In the genomic region with DNA sequence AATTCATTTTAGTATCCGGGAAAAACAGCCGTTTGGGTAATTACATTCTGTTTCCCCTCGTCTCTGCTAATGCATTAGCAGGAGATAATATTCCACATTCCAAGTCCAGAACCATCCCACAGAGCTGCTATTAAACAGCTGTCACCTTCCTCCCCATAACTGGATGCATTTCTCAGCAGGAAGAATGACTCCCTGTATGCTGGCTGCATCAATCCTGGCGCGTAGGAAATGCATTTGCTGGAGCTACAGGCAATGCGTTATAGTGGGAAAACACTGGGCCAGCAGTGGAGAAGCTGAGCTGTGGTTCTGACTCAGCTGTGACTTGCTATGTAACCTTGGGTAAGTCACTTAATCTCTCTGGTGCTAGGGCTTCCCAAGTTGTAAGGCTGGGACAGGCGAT, we compare ENCODE assay signal across 14 cellular contexts.
"Had no signal": no experiment of that assay in that cellular context is flagged by ENCODE, and none has a peak within 500 bp of the region (broad histone marks: within the 10 kb centered on the region; RNA-seq: fewer than 3 reads in every experiment).

No MANE protein-coding gene starts in this region.

- H3K9ac ChIP-seq: parathyroid adenoma had no signal

- H3K36me3 ChIP-seq: gastroesophageal sphincter had no signal

- ATAC-seq: gastroesophageal sphincter had no signal

- H3K27me3 Mint-ChIP-seq: brain had no signal

- H3K27ac Mint-ChIP-seq: activated naive CD4-positive, alpha-beta T cell treated with anti-CD3 and anti-CD28 coated beads for 36 hours; activated T-helper 17 cell treated with anti-CD3 and anti-CD28 coated beads, Interleukin-2, amount 50 U/mL, for 72 hours; stimulated activated naive CD8-positive, alpha-beta T cell treated with anti-CD3 and anti-CD28 coated beads, Interleukin-15, Interleukin-2, amounts not matched to agents 100 ng/mL and 50 ng/mL, for 24 hours had no signal

- H3K27me3 ChIP-seq: gastroesophageal sphincter, testis had no signal

- DNase-seq: activated CD4-positive, alpha-beta T cell treated with anti-CD3 and anti-CD28 coated beads, Interleukin-2, amount 50 U/mL, for 1 hour; activated naive CD4-positive, alpha-beta T cell treated with anti-CD3 and anti-CD28 coated beads for 36 hours; activated T-cell treated with anti-CD3 and anti-CD28 coated beads for 4 hours; dermis blood vessel endothelial cell; stimulated activated CD4-positive, alpha-beta T cell treated with anti-CD3 and anti-CD28 coated beads, Interleukin-15, amount 100 ng/mL, for 24 hours; stimulated activated CD4-positive, alpha-beta T cell treated with anti-CD3 and anti-CD28 coated beads, Interleukin-4, amount 100 ng/mL, for 24 hours; testis had no signal

- H3K27ac ChIP-seq: gastroesophageal sphincter, hepatocyte, parathyroid adenoma, testis had no signal

- H3K4me3 Mint-ChIP-seq: activated naive CD4-positive, alpha-beta T cell treated with anti-CD3 and anti-CD28 coated beads for 36 hours; activated T-helper 17 cell treated with anti-CD3 and anti-CD28 coated beads, Interleukin-2, amount 50 U/mL, for 72 hours; stimulated activated naive CD8-positive, alpha-beta T cell treated with anti-CD3 and anti-CD28 coated beads, Interleukin-15, Interleukin-2, amounts not matched to agents 100 ng/mL and 50 ng/mL, for 24 hours had no signal

- H3K9me3 ChIP-seq: gastroesophageal sphincter, testis had no signal

- H3K4me1 ChIP-seq: gastroesophageal sphincter, parathyroid adenoma, testis had no signal

- H3K36me3 Mint-ChIP-seq: brain had no signal

- H3K4me1 Mint-ChIP-seq: activated T-helper 17 cell treated with anti-CD3 and anti-CD28 coated beads, Interleukin-2, amount 50 U/mL, for 72 hours had no signal

- H3K9me3 Mint-ChIP-seq: activated naive CD4-positive, alpha-beta T cell treated with anti-CD3 and anti-CD28 coated beads for 36 hours; activated T-helper 17 cell treated with anti-CD3 and anti-CD28 coated beads, Interleukin-2, amount 50 U/mL, for 72 hours; brain; stimulated activated naive CD8-positive, alpha-beta T cell treated with anti-CD3 and anti-CD28 coated beads, Interleukin-15, Interleukin-2, amounts not matched to agents 100 ng/mL and 50 ng/mL, for 24 hours had no signal

- H3K4me3 ChIP-seq: gastroesophageal sphincter, hepatocyte, testis had no signal

- FAIRE-seq: TTC549 had no signal
